In genomic region chr11:78417888-78418583, GRCh38 we compare ENCODE assay signal across 8 cellular contexts. TPM values are rescaled to one million over a fixed set of nuclear protein-coding genes. Genes with fewer than 3 reads are reported as not detected.
A peak's percentile ranks its signal among the peaks of the same experiment; 100 is the strongest.
DNase-seq lines count a peak whose midpoint lies in the region; ATAC-seq and TF ChIP-seq lines count a peak whose summit lies in the region.

No MANE protein-coding gene starts in this region.

- H3K9me3 Mint-ChIP-seq in CD8-positive, alpha-beta T cell = no peaks in the 10 kb centered on the region
- H3K9me3 Mint-ChIP-seq in activated T-cell treated with anti-CD3 and anti-CD28 coated beads, Interleukin-2, amount 50 U/mL, for 24 hours = no peaks in the 10 kb centered on the region

- intact Hi-C loops in CD8-positive, alpha-beta T cell (cut with DNase I, micrococcal nuclease) = loop anchor here (1.0 to 5.0 kb wide), 11 partner anchors 146 to 601 kb away; partner anchors contain the start of genes ALG8 (in 2 of the 2), INTS4 (in 2 of the 2), KCTD21 (in 2 of the 2) and USP35 (in 2 of the 2)
- intact Hi-C loops in esophagus squamous epithelium (cut with DNase I) = loop anchor here (10.0 kb wide), 1 partner anchor 193 kb away; no protein-coding TSS in a partner anchor

- TF ChIP-seq POLR2A in esophagus squamous epithelium (IDR thresholded peaks at IDR 0.05) = peak in 2 of 4 donors; percentile 60 to 87

- TF ChIP-seq CTCF in CD8-positive, alpha-beta T cell (IDR thresholded peaks at IDR 0.05) = no peak
- no peak for TF ChIP-seq CTCF in OCI-LY1 (IDR thresholded peaks at IDR 0.05; ENCODE audit: low read length)
- TF ChIP-seq CTCF in esophagus squamous epithelium (IDR thresholded peaks at IDR 0.05) = peak in 4 of 6 experiments; percentile 18 to 46 (median 36)

- H3K4me3 Mint-ChIP-seq in CD8-positive, alpha-beta T cell = peak overlapping the region; percentile 84
- H3K4me3 Mint-ChIP-seq in activated T-cell treated with anti-CD3 and anti-CD28 coated beads, Interleukin-2, amount 50 U/mL, for 24 hours = peak overlapping the region; percentile 76

- no peaks in the 10 kb centered on the region for H4K20me1 ChIP-seq in OCI-LY1 (ENCODE audit: insufficient read depth, low read length)

- no peak overlapping the region for H3K27ac ChIP-seq in CD8-positive, alpha-beta T cell (ENCODE audit: low read depth, low read length)
- H3K27ac ChIP-seq in OCI-LY1 (ENCODE audit: low read depth, low read length, poor library complexity, severe bottlenecking) (no peak overlapping the region), esophagus squamous epithelium (peak overlapping the region; percentile 83 to 99 (median 92))

- CTCF ChIA-PET in CD8-positive, alpha-beta T cell (lab: Charles Lee) = interaction anchor here (0.9 to 4.9 kb wide), 4 partner anchors 12 to 148 kb away, joined by 3 to 58 read pairs (median 22); no protein-coding TSS in a partner anchor

- no peak overlapping the region for H2AFZ ChIP-seq in OCI-LY1 (ENCODE audit: low read length)

- peaks cover 3% of the 10 kb centered on the region for H3K36me3 Mint-ChIP-seq in CD8-positive, alpha-beta T cell
- no peaks in the 10 kb centered on the region for H3K36me3 Mint-ChIP-seq in activated T-cell treated with anti-CD3 and anti-CD28 coated beads, Interleukin-2, amount 50 U/mL, for 24 hours (ENCODE audit: low read depth)

- H3K9me2 ChIP-seq in OCI-LY1 (ENCODE audit: low read depth, low read length) = no peaks in the 10 kb centered on the region

- no peaks in the 10 kb centered on the region for H3F3A ChIP-seq in OCI-LY1 (ENCODE audit: insufficient read depth, low read length)

- no peaks in the 10 kb centered on the region for H3K79me2 ChIP-seq in OCI-LY1 (ENCODE audit: insufficient read depth, low read length)

- H3K9ac ChIP-seq in OCI-LY1 (ENCODE audit: low read length) = peak overlapping the region; percentile 63

- peak; percentile 57 to 83 (median 74) for DNase-seq in CD8-positive, alpha-beta T cell
- DNase-seq in HT-29 (ENCODE audit: low spot score) (peak; percentile 69), esophagus squamous epithelium (lab: John Stamatoyannopoulos, UW) (peak; percentile 19), myocyte (ENCODE audit: low read depth) (peak; percentile 87)
- peak; percentile 81 for DNase-seq in activated T-cell treated with anti-CD3 and anti-CD28 coated beads, Interleukin-2, amount 50 U/mL, for 24 hours
- peak; percentile 39 to 72 for DNase-seq in stimulated activated CD8-positive, alpha-beta memory T cell treated with anti-CD3 and anti-CD28 coated beads, Interleukin-7, amount 100 ng/mL, for 4 hours (ENCODE audit: low read depth in 2 of 2)

- POLR2A ChIA-PET in CD8-positive, alpha-beta T cell (lab: Charles Lee) = interaction anchor here (1.0 to 1.7 kb wide), 5 partner anchors 18 to 278 kb away, joined by 3 to 12 read pairs (median 5); partner anchors contain the start of genes ALG8, KCTD21, NARS2 and USP35

- H3K27me3 Mint-ChIP-seq in CD8-positive, alpha-beta T cell (ENCODE audit: low read depth) = peaks cover 26% of the 10 kb centered on the region
- H3K27me3 Mint-ChIP-seq in activated T-cell treated with anti-CD3 and anti-CD28 coated beads, Interleukin-2, amount 50 U/mL, for 24 hours = peaks cover 48% of the 10 kb centered on the region

- no peaks in the 10 kb centered on the region for H3K27me3 ChIP-seq in CD8-positive, alpha-beta T cell (ENCODE audit: insufficient read depth, low read length)
- no peaks in the 10 kb centered on the region; the same call in 1 of the 2 replicates for H3K27me3 ChIP-seq in OCI-LY1 (ENCODE audit: insufficient read depth, low read length)
- no peaks in the 10 kb centered on the region for H3K27me3 ChIP-seq in esophagus squamous epithelium

- WGBS in esophagus squamous epithelium, 2 donors = 1% methylated on average over 14 to 18 of the region's 68 CpGs

- H3K27ac Mint-ChIP-seq in CD8-positive, alpha-beta T cell = peak overlapping the region; percentile 76
- H3K27ac Mint-ChIP-seq in activated T-cell treated with anti-CD3 and anti-CD28 coated beads, Interleukin-2, amount 50 U/mL, for 24 hours = no peak overlapping the region

- ATAC-seq in CD8-positive, alpha-beta T cell = peak; percentile 67
- ATAC-seq in GM19455 (IDR thresholded peaks at IDR 0.05; ENCODE audit: unreplicated experiment) = peak; percentile 55

- H3K4me1 ChIP-seq in CD8-positive, alpha-beta T cell (ENCODE audit: insufficient read depth, low read length) = peaks cover 12% of the 10 kb centered on the region
- H3K4me1 ChIP-seq in OCI-LY1 (ENCODE audit: insufficient read depth, low read length, severe bottlenecking) = peaks cover 34% of the 10 kb centered on the region
- peaks cover 11 to 58% (median 17%) of the 10 kb centered on the region in 3 donors for H3K4me1 ChIP-seq in esophagus squamous epithelium

- H3K36me3 ChIP-seq in CD8-positive, alpha-beta T cell (ENCODE audit: insufficient read depth, low read length) = no peaks in the 10 kb centered on the region
- H3K36me3 ChIP-seq in OCI-LY1 (ENCODE audit: insufficient read depth, low read length) = no peaks in the 10 kb centered on the region
- H3K36me3 ChIP-seq in esophagus squamous epithelium = no peaks in the 10 kb centered on the region

- peak overlapping the region; percentile 69 for H3K4me2 ChIP-seq in OCI-LY1 (ENCODE audit: low read length)

- no peaks in the 10 kb centered on the region for H3K9me3 ChIP-seq in CD8-positive, alpha-beta T cell (ENCODE audit: low read length)
- H3K9me3 ChIP-seq in OCI-LY1 (ENCODE audit: low read length) = no peaks in the 10 kb centered on the region
- no peaks in the 10 kb centered on the region for H3K9me3 ChIP-seq in esophagus squamous epithelium

- H3K4me3 ChIP-seq in CD8-positive, alpha-beta T cell (ENCODE audit: low read depth, low read length) = peak overlapping the region; percentile 53
- H3K4me3 ChIP-seq in OCI-LY1 (ENCODE audit: low read depth, low read length, poor library complexity, severe bottlenecking) (peak overlapping the region; percentile 67), esophagus squamous epithelium (peak overlapping the region; percentile 53 to 95 (median 84))

- peaks cover 29% of the 10 kb centered on the region for H3K4me1 Mint-ChIP-seq in CD8-positive, alpha-beta T cell (ENCODE audit: low read depth)
- H3K4me1 Mint-ChIP-seq in activated T-cell treated with anti-CD3 and anti-CD28 coated beads, Interleukin-2, amount 50 U/mL, for 24 hours (ENCODE audit: low read depth) = peaks cover 32% of the 10 kb centered on the region

RNA-seq across cellular contexts. Expression of gene GAB2, which starts 0.4 kb away (rescaled TPM):
- 1 to 10 TPM; 7.9 to 9.0 TPM for total RNA-seq in CD8-positive, alpha-beta T cell
- total RNA-seq in HT-29 (2014; rRNA removed; shearing (Covaris generic)) = 1.8 and 3.6 TPM in 2 replicates
- total RNA-seq in esophagus squamous epithelium (10 to 100 TPM in 2 of 4 donors, 1 to 10 TPM in 2; 4.6 to 23.7 (median 11.2) TPM), myocyte (31.6 and 38.0 TPM in 2 replicates)
- polyA plus RNA-seq in myocyte (2012) = 30.4 TPM

Comparison
In these comparisons a context has a peak if more than half of its experiments do, and no peak if none do; other contexts are left out.
1. DNase-seq: peak in every context shown above with its lines; median percentile 87 in myocyte; 81 in activated T-cell treated with anti-CD3 and anti-CD28 coated beads, Interleukin-2, amount 50 U/mL, for 24 hours; 74 in CD8-positive, alpha-beta T cell; 69 in HT-29; 56 in stimulated activated CD8-positive, alpha-beta memory T cell treated with anti-CD3 and anti-CD28 coated beads, Interleukin-7, amount 100 ng/mL, for 4 hours; 19 in esophagus squamous epithelium.
2. H3K27ac ChIP-seq: peak in esophagus squamous epithelium (4 of 4); none in CD8-positive, alpha-beta T cell (single experiment) and OCI-LY1 (single experiment).
3. CTCF ChIP-seq: peak in esophagus squamous epithelium (4 of 6); none in CD8-positive, alpha-beta T cell (single experiment) and OCI-LY1 (single experiment).
4. Peak in every context shown above with its lines, with median percentiles within 50 percentile points of each other: H3K4me3 ChIP-seq.